In genomic region chr2:29518988-29519925, GRCh38 we compare ENCODE assay signal across 17 cellular contexts.
DNase-seq lines count a peak whose midpoint lies in the region; ATAC-seq and TF ChIP-seq lines count a peak whose summit lies in the region.
"Had no signal": no experiment of that assay in that cellular context is flagged by ENCODE, and none has a peak within 500 bp of the region (broad histone marks: within the 10 kb centered on the region; RNA-seq: fewer than 3 reads in every experiment).

No MANE protein-coding gene starts in this region.

- no peaks in the 10 kb centered on the region for H3K9me3 ChIP-seq in lower lobe of right lung

- H3K4me3 ChIP-seq in epithelial cell of esophagus (ENCODE audit: low read length) (no peak overlapping the region), lower lobe of right lung (no peak overlapping the region)

- no peaks in the 10 kb centered on the region for H3K27me3 ChIP-seq in lower lobe of right lung (ENCODE audit: low read depth)

- TF ChIP-seq CTCF in AG09319 (IDR thresholded peaks at IDR 0.05; ENCODE audit: low read depth, low read length) = no peak
- TF ChIP-seq CTCF in epithelial cell of esophagus (IDR thresholded peaks at IDR 0.05; ENCODE audit: insufficient read depth, low read depth, low read length, missing control alignments) = no peak
- TF ChIP-seq CTCF in lower lobe of right lung (IDR thresholded peaks at IDR 0.05) = no peak

- DNase-seq in AG09319 (ENCODE audit: extremely low read depth, low read depth) (peak; percentile 67), LHCN-M2 (ENCODE audit: low read depth) (peak; percentile 73), epithelial cell of esophagus (ENCODE audit: low read depth) (peak; percentile 79), lower lobe of right lung (no peak), NCI-H2171 treated with DMSO at 0.1 percent for 48 hours (lab: John Stamatoyannopoulos, UW) (no peak), SIG-M5 (lab: John Stamatoyannopoulos, UW) (no peak), T1000 (lab: John Stamatoyannopoulos, UW) (no peak)
- DNase-seq: activated CD4-positive, alpha-beta T cell treated with anti-CD3 and anti-CD28 coated beads, Interleukin-2, amount 50 U/mL, for 4 hours; CD4-positive, CD25-positive, alpha-beta regulatory T cell; H9; NCI-H146; NCI-H526; stimulated activated CD4-positive, alpha-beta T cell treated with anti-CD3 and anti-CD28 coated beads, Interleukin-4, amount 100 ng/mL, for 4 hours; stimulated activated naive CD4-positive, alpha-beta T cell; T-helper 17 cell had no signal

- H3K27ac ChIP-seq in lower lobe of right lung = no peak overlapping the region
- H3K27ac ChIP-seq: epithelial cell of prostate had no signal

- intact Hi-C loops in lower lobe of right lung (cut with DNase I) = no loop called here

- H3K36me3 ChIP-seq in lower lobe of right lung = no peaks in the 10 kb centered on the region

- peaks cover 6% of the 10 kb centered on the region for H3K4me1 ChIP-seq in lower lobe of right lung

- peak; percentile 69 to 77 for ATAC-seq in lower lobe of right lung
- no peak for ATAC-seq in HG03520 (IDR thresholded peaks at IDR 0.05; ENCODE audit: unreplicated experiment)
- ATAC-seq: T-helper 17 cell had no signal

Comparison
In these comparisons a context has a peak if more than half of its experiments do, and no peak if none do; other contexts are left out.
1. DNase-seq: peak in AG09319 (single experiment), LHCN-M2 (single experiment) and epithelial cell of esophagus (single experiment); none in lower lobe of right lung (single experiment), NCI-H2171 treated with DMSO at 0.1 percent for 48 hours (single experiment), SIG-M5 (single experiment) and T1000 (single experiment).